In the genomic region with DNA sequence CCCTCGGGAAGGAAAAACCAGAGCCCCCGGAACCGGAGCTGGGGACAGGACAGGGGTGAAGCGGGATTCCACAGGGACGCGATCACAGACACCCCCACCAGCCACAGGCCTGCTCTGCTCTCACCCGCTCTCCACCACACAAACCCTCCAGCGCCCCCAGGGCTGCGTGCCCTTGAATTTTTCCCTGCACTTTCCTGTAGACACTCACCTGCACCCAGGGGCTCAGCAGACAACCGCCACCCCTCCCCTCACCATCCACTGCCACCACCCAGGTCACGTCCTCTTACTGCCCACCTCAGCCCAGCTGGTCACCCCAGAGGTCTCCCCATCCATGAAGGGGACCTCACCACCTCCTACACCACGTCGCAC, we compare ENCODE assay signal across 9 cellular contexts. TPM values are rescaled to one million over a fixed set of nuclear protein-coding genes. Genes with fewer than 3 reads are reported as not detected.
A peak's percentile ranks its signal among the peaks of the same experiment; 100 is the strongest.
DNase-seq lines count a peak whose midpoint lies in the region; ATAC-seq and TF ChIP-seq lines count a peak whose summit lies in the region.
"Had no signal": no experiment of that assay in that cellular context is flagged by ENCODE, and none has a peak within 500 bp of the region (broad histone marks: within the 10 kb centered on the region; RNA-seq: fewer than 3 reads in every experiment).

No MANE protein-coding gene starts in this region.

- DNase-seq in CD14-positive monocyte (ENCODE audit: low spot score) (no peak), cerebellar cortex (ENCODE audit: low spot score) (no peak), occipital lobe (lab: John Stamatoyannopoulos, UW) (no peak)

- no peaks in the 10 kb centered on the region for H3F3A ChIP-seq in OCI-LY1 (ENCODE audit: insufficient read depth, low read length)
- H3F3A ChIP-seq in neural cell (ENCODE audit: insufficient read depth, low read length, poor library complexity, severe bottlenecking): no peaks in the 10 kb centered on the region

- H3K27me3 Mint-ChIP-seq in CD14-positive monocyte (ENCODE audit: low read depth in 3 of 3): peaks cover 64 to 80% (median 75%) of the 10 kb centered on the region in 3 donors

- H3K36me3 ChIP-seq in OCI-LY1 (ENCODE audit: insufficient read depth, low read length): no peaks in the 10 kb centered on the region
- H3K36me3 ChIP-seq in duodenal mucosa (ENCODE audit: control insufficient read depth in 1 of 2, insufficient read depth in 2 of 2, low read length in 2 of 2): no peaks in the 10 kb centered on the region
- H3K36me3 ChIP-seq in neural cell (ENCODE audit: insufficient read depth, low read length): no peaks in the 10 kb centered on the region

- H3K27me3 ChIP-seq in OCI-LY1 (ENCODE audit: insufficient read depth, low read length): peaks cover 11% of the 10 kb centered on the region
- H3K27me3 ChIP-seq in duodenal mucosa (ENCODE audit: control insufficient read depth in 1 of 2, insufficient read depth in 2 of 2, low read length in 2 of 2): peaks cover 40 to 48% of the 10 kb centered on the region in 2 donors
- peaks cover 61% of the 10 kb centered on the region for H3K27me3 ChIP-seq in neural cell (ENCODE audit: insufficient read depth, low read depth, low read length)

- H3K27ac ChIP-seq in OCI-LY1 (ENCODE audit: low read depth, low read length, poor library complexity, severe bottlenecking): no peak overlapping the region
- no peak overlapping the region for H3K27ac ChIP-seq in duodenal mucosa (ENCODE audit: low read depth, low read length)
- no peak overlapping the region for H3K27ac ChIP-seq in neural cell (ENCODE audit: low read length)
- H3K27ac ChIP-seq: body of pancreas had no signal

- peaks cover 31% of the 10 kb centered on the region for H3K4me1 Mint-ChIP-seq in CD14-positive monocyte

- peak overlapping the region; percentile 46; the same call in 1 of the 2 replicates for H3K9ac ChIP-seq in OCI-LY1 (ENCODE audit: low read length)
- H3K9ac ChIP-seq in duodenal mucosa (ENCODE audit: low read depth in 1 of 2, low read length in 2 of 2): peak overlapping the region in 1 of 2 donors; percentile 18
- H3K9ac ChIP-seq in neural cell (ENCODE audit: low read length): peak overlapping the region; percentile 73

- H3K9me3 ChIP-seq in OCI-LY1 (ENCODE audit: low read length) (no peaks in the 10 kb centered on the region), duodenal mucosa (ENCODE audit: control insufficient read depth in 1 of 2, low read length in 2 of 2) (no peaks in the 10 kb centered on the region), neural cell (ENCODE audit: low read length) (no peaks in the 10 kb centered on the region)
- H3K9me3 ChIP-seq: body of pancreas had no signal

- H3K27ac Mint-ChIP-seq in CD14-positive monocyte: peak overlapping the region in 3 of 7 donors; percentile 8 to 77 (median 57)

- H3K4me1 ChIP-seq in OCI-LY1 (ENCODE audit: insufficient read depth, low read length, severe bottlenecking) (peaks cover 19% of the 10 kb centered on the region), duodenal mucosa (ENCODE audit: control insufficient read depth in 1 of 2, insufficient read depth in 2 of 2, low read length in 2 of 2) (peaks cover 12 to 19% of the 10 kb centered on the region in 2 donors)

- TF ChIP-seq EP300 in neural cell (conservative IDR thresholded peaks at IDR 0.05; ENCODE audit: poor library complexity, severe bottlenecking): no peak

- H3K4me2 ChIP-seq in OCI-LY1 (ENCODE audit: low read length): peak overlapping the region; percentile 65
- H3K4me2 ChIP-seq in neural cell (ENCODE audit: low read length): peak overlapping the region; percentile 62

- peaks cover 12 to 13% of the 10 kb centered on the region in 2 donors for H3K36me3 Mint-ChIP-seq in CD14-positive monocyte

- H2AFZ ChIP-seq in OCI-LY1 (ENCODE audit: low read length) (no peak overlapping the region), neural cell (ENCODE audit: low read depth, low read length) (no peak overlapping the region)

- TF ChIP-seq RAD21 in neural cell (conservative IDR thresholded peaks at IDR 0.05): no peak

- peak overlapping the region; percentile 80 to 98 for H3K4me3 Mint-ChIP-seq in CD14-positive monocyte

- H4K20me1 ChIP-seq in OCI-LY1 (ENCODE audit: insufficient read depth, low read length) (no peaks in the 10 kb centered on the region), neural cell (ENCODE audit: insufficient read depth) (no peaks in the 10 kb centered on the region)

- TF ChIP-seq CTCF in CD14-positive monocyte (IDR thresholded peaks at IDR 0.05): no peak
- no peak for TF ChIP-seq CTCF in OCI-LY1 (IDR thresholded peaks at IDR 0.05; ENCODE audit: low read length)
- TF ChIP-seq CTCF in neural cell (IDR thresholded peaks at IDR 0.05; ENCODE audit: poor library complexity, severe bottlenecking): no peak

- intact Hi-C loops in CD14-positive monocyte (cut with micrococcal nuclease): no loop called here

- no peaks in the 10 kb centered on the region for H3K9me2 ChIP-seq in OCI-LY1 (ENCODE audit: low read depth, low read length)
- H3K9me2 ChIP-seq in neural cell (ENCODE audit: insufficient read depth, low read length): no peaks in the 10 kb centered on the region

- ATAC-seq in HG02938 (IDR thresholded peaks at IDR 0.05; ENCODE audit: unreplicated experiment) (no peak), GM18519 (IDR thresholded peaks at IDR 0.05; ENCODE audit: low FRiP score, unreplicated experiment) (no peak)

- peak overlapping the region; percentile 63 for H3K4me3 ChIP-seq in OCI-LY1 (ENCODE audit: low read depth, low read length, poor library complexity, severe bottlenecking)
- H3K4me3 ChIP-seq in duodenal mucosa (ENCODE audit: low read depth in 1 of 2, low read length in 2 of 2): peak overlapping the region; percentile 60 to 70
- H3K4me3 ChIP-seq in neural cell (ENCODE audit: low read length): peak overlapping the region; percentile 88

- H3K9me3 Mint-ChIP-seq in CD14-positive monocyte: peaks cover 4 to 36% (median 21%) of the 10 kb centered on the region in 7 donors

- H3K79me2 ChIP-seq in OCI-LY1 (ENCODE audit: insufficient read depth, low read length): no peaks in the 10 kb centered on the region
- no peaks in the 10 kb centered on the region for H3K79me2 ChIP-seq in neural cell (replicated peaks; ENCODE audit: insufficient read depth, low read length)

TF ChIP-seq in neural cell, 6 proteins besides CTCF, POLR2A, EP300 and RAD21:
- TF ChIP-seq MXI1 (conservative IDR thresholded peaks at IDR 0.05; ENCODE audit: poor library complexity, severe bottlenecking) (no peak), TAF1 (IDR thresholded peaks at IDR 0.05; ENCODE audit: low read depth) (no peak), POLR2AphosphoS5 (IDR thresholded peaks at IDR 0.05) (no peak), EZH2 (IDR thresholded peaks at IDR 0.05; ENCODE audit: borderline replicate concordance, insufficient read depth, low read length, poor library complexity, severe bottlenecking) (no peak), SMC3 (conservative IDR thresholded peaks at IDR 0.05; ENCODE audit: poor library complexity) (no peak)
- TF ChIP-seq, protein P1, sequence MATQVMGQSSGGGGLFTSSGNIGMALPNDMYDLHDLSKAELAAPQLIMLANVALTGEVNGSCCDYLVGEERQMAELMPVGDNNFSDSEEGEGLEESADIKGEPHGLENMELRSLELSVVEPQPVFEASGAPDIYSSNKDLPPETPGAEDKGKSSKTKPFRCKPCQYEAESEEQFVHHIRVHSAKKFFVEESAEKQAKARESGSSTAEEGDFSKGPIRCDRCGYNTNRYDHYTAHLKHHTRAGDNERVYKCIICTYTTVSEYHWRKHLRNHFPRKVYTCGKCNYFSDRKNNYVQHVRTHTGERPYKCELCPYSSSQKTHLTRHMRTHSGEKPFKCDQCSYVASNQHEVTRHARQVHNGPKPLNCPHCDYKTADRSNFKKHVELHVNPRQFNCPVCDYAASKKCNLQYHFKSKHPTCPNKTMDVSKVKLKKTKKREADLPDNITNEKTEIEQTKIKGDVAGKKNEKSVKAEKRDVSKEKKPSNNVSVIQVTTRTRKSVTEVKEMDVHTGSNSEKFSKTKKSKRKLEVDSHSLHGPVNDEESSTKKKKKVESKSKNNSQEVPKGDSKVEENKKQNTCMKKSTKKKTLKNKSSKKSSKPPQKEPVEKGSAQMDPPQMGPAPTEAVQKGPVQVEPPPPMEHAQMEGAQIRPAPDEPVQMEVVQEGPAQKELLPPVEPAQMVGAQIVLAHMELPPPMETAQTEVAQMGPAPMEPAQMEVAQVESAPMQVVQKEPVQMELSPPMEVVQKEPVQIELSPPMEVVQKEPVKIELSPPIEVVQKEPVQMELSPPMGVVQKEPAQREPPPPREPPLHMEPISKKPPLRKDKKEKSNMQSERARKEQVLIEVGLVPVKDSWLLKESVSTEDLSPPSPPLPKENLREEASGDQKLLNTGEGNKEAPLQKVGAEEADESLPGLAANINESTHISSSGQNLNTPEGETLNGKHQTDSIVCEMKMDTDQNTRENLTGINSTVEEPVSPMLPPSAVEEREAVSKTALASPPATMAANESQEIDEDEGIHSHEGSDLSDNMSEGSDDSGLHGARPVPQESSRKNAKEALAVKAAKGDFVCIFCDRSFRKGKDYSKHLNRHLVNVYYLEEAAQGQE (IDR thresholded peaks at IDR 0.05; ENCODE audit: borderline replicate concordance): no peak

RNA-seq across cellular contexts. Expression of a gene that starts 0.6 kb away (rescaled TPM):
- polyA plus RNA-seq in CD14-positive monocyte: under 1 TPM in 1 of 2 donors, not detected in 1; 0.31 TPM
- 1.5 and 2.8 TPM in 2 replicates for polyA plus RNA-seq in neural cell
- polyA minus RNA-seq in neural cell: 1.7 TPM in 2 replicates
- total RNA-seq in occipital lobe: 5.3 TPM

RNA-seq across cellular contexts. Expression of a gene that starts 19.5 kb away (rescaled TPM):
- polyA plus RNA-seq in CD14-positive monocyte: not detected
- not detected in 2 replicates for polyA plus RNA-seq in neural cell
- polyA minus RNA-seq in neural cell: not detected in 2 replicates
- not detected for total RNA-seq in occipital lobe
- total RNA-seq: body of pancreas had no signal

RNA-seq across cellular contexts. Expression of a gene that starts 21.3 kb away (rescaled TPM):
- polyA plus RNA-seq in CD14-positive monocyte (under 1 TPM; 0.06 to 0.09 TPM), neural cell (0.22 and 0.38 TPM in 2 replicates)
- 0.24 and 0.35 TPM in 2 replicates for polyA minus RNA-seq in neural cell
- 3.9 TPM for total RNA-seq in occipital lobe
- total RNA-seq: body of pancreas had no signal

RNA-seq across cellular contexts. Expression of a gene that starts 44.5 kb away (rescaled TPM):
- polyA plus RNA-seq in CD14-positive monocyte (not detected), neural cell (not detected in 2 replicates)
- polyA minus RNA-seq in neural cell: not detected in 2 replicates
- total RNA-seq in occipital lobe: not detected
- total RNA-seq: body of pancreas had no signal
